In genomic region chr11:7353100-7353499, GRCh38 we compare ENCODE assay signal across 9 cellular contexts.
DNase-seq lines count a peak whose midpoint lies in the region; ATAC-seq, FAIRE-seq and TF ChIP-seq lines count a peak whose summit lies in the region.
"Had no signal": no experiment of that assay in that cellular context is flagged by ENCODE, and none has a peak within 500 bp of the region (broad histone marks: within the 10 kb centered on the region; RNA-seq: fewer than 3 reads in every experiment).

No MANE protein-coding gene starts in this region.

- BruUV-seq in MCF 10A (replicated peaks; lab: Mats Ljungman, UMichigan): no TSS peak

- H3K9me3 ChIP-seq in breast epithelium: no peaks in the 10 kb centered on the region
- H3K9me3 ChIP-seq in keratinocyte (ENCODE audit: control insufficient read depth, low read depth, low read length): no peaks in the 10 kb centered on the region
- H3K9me3 ChIP-seq in upper lobe of left lung: no peaks in the 10 kb centered on the region
- H3K9me3 ChIP-seq in CD8-positive, alpha-beta T cell (ENCODE audit: low read length): no peaks in the 10 kb centered on the region

- H3K79me2 ChIP-seq in keratinocyte (ENCODE audit: control insufficient read depth, insufficient read depth, low read length): no peaks in the 10 kb centered on the region

- H3K27me3 ChIP-seq in breast epithelium (no peaks in the 10 kb centered on the region), keratinocyte (ENCODE audit: control insufficient read depth, extremely low read depth, insufficient read depth, low read length) (no peaks in the 10 kb centered on the region), upper lobe of left lung (no peaks in the 10 kb centered on the region)
- H3K27me3 ChIP-seq in CD8-positive, alpha-beta T cell (ENCODE audit: insufficient read depth, low read length): no peaks in the 10 kb centered on the region

- no peaks in the 10 kb centered on the region for H3K36me3 Mint-ChIP-seq in MCF 10A (ENCODE audit: insufficient read depth, unreplicated experiment)
- no peaks in the 10 kb centered on the region for H3K36me3 Mint-ChIP-seq in CD8-positive, alpha-beta T cell
- H3K36me3 Mint-ChIP-seq: brain had no signal

- no peaks in the 10 kb centered on the region for H3K9me3 Mint-ChIP-seq in MCF 10A (ENCODE audit: unreplicated experiment)
- H3K9me3 Mint-ChIP-seq in CD8-positive, alpha-beta T cell: no peaks in the 10 kb centered on the region
- H3K9me3 Mint-ChIP-seq: brain had no signal

- dilution Hi-C loops in keratinocyte (cut with MboI; ENCODE audit: extremely low pct_ligation_motif_present, low sequenced_read_pairs): no loop called here

- H3K4me1 ChIP-seq in breast epithelium: no peaks in the 10 kb centered on the region
- no peaks in the 10 kb centered on the region for H3K4me1 ChIP-seq in keratinocyte (ENCODE audit: control insufficient read depth, extremely low read depth, insufficient read depth, low read length)
- H3K4me1 ChIP-seq in upper lobe of left lung: no peaks in the 10 kb centered on the region
- H3K4me1 ChIP-seq in CD8-positive, alpha-beta T cell (ENCODE audit: insufficient read depth, low read length): no peaks in the 10 kb centered on the region

- no peak overlapping the region for H2AFZ ChIP-seq in keratinocyte (ENCODE audit: control insufficient read depth, low read length)

- DNase-seq in MCF 10A (ENCODE audit: unreplicated experiment) (peak; percentile 50), breast epithelium (ENCODE audit: low spot score in 2 of 2) (no peak), UCSD-AML1 (lab: John Stamatoyannopoulos, UW; ENCODE audit: unreplicated experiment) (peak; percentile 40), keratinocyte (ENCODE audit: low read depth, low spot score) (peak; percentile 5), upper lobe of left lung (no peak), lower leg skin (ENCODE audit: low spot score in 2 of 2) (no peak)
- DNase-seq in CD8-positive, alpha-beta T cell: no peak

- H3K9ac ChIP-seq in keratinocyte (ENCODE audit: control insufficient read depth, extremely low read depth, insufficient read depth, low read length): no peak overlapping the region

- CTCF ChIA-PET in MCF 10A (lab: Yijun Ruan, JAX): interaction anchor here (0.6 to 5.1 kb wide), 14 partner anchors 13 to 1458 kb away, joined by 3 to 49 read pairs (median 4); a partner anchor contains a TSS
- CTCF ChIA-PET in CD8-positive, alpha-beta T cell (lab: Charles Lee): interaction anchor here (0.8 to 1.5 kb wide), 4 partner anchors 89 to 304 kb away, joined by 3 to 4 read pairs (median 3); no protein-coding TSS in a partner anchor

- H3K27ac ChIP-seq in breast epithelium (no peak overlapping the region), keratinocyte (ENCODE audit: control insufficient read depth, insufficient read depth, low read length) (no peak overlapping the region), upper lobe of left lung (no peak overlapping the region)
- H3K27ac ChIP-seq in CD8-positive, alpha-beta T cell (ENCODE audit: low read depth, low read length): no peak overlapping the region

- peak; percentile 65 for ATAC-seq in HG03159 (IDR thresholded peaks at IDR 0.05; ENCODE audit: unreplicated experiment)
- no peak for ATAC-seq in upper lobe of left lung (ENCODE audit: low FRiP score in 2 of 2)
- no peak for ATAC-seq in CD8-positive, alpha-beta T cell

- TF ChIP-seq POLR2A in breast epithelium (IDR thresholded peaks at IDR 0.05) (no peak), upper lobe of left lung (IDR thresholded peaks at IDR 0.05) (no peak), lower leg skin (IDR thresholded peaks at IDR 0.05) (no peak)

- intact Hi-C loops in MCF 10A (cut with micrococcal nuclease): loop anchor here (1.0 to 5.0 kb wide), 3 partner anchors 89 to 312 kb away; no protein-coding TSS in a partner anchor
- intact Hi-C loops in breast epithelium (cut with DNase I; ENCODE audit: low total_unique reads): no loop called here
- intact Hi-C loops in lower leg skin (cut with DNase I; ENCODE audit: low total_unique reads): no loop called here
- intact Hi-C loops in CD8-positive, alpha-beta T cell (cut with DNase I, micrococcal nuclease): loop anchor here (1.0 to 2.0 kb wide), 2 partner anchors 89 to 90 kb away; no protein-coding TSS in a partner anchor

- peaks cover 9% of the 10 kb centered on the region for H3K4me1 Mint-ChIP-seq in MCF 10A (ENCODE audit: insufficient read depth, unreplicated experiment)
- no peaks in the 10 kb centered on the region for H3K4me1 Mint-ChIP-seq in CD8-positive, alpha-beta T cell (ENCODE audit: low read depth)

- H3K27me3 Mint-ChIP-seq in MCF 10A (ENCODE audit: insufficient read depth, unreplicated experiment): peaks cover 5% of the 10 kb centered on the region
- H3K27me3 Mint-ChIP-seq in CD8-positive, alpha-beta T cell (ENCODE audit: low read depth): peaks cover 8% of the 10 kb centered on the region
- H3K27me3 Mint-ChIP-seq: brain had no signal

- TF ChIP-seq EP300 in upper lobe of left lung (IDR thresholded peaks at IDR 0.05): no peak

- no peaks in the 10 kb centered on the region for H3K36me3 ChIP-seq in breast epithelium
- H3K36me3 ChIP-seq in keratinocyte (ENCODE audit: control insufficient read depth in 2 of 2, extremely low read depth in 1 of 2, insufficient read depth in 2 of 2, low read length in 2 of 2): no peaks in the 10 kb centered on the region
- H3K36me3 ChIP-seq in upper lobe of left lung: no peaks in the 10 kb centered on the region
- no peaks in the 10 kb centered on the region for H3K36me3 ChIP-seq in CD8-positive, alpha-beta T cell (ENCODE audit: insufficient read depth, low read length)

- no peak for FAIRE-seq in keratinocyte (lab: Jason Lieb, UNC)

- no peaks in the 10 kb centered on the region for H4K20me1 ChIP-seq in keratinocyte (ENCODE audit: control insufficient read depth, extremely low read depth, insufficient read depth, low read length)

- no peaks in the 10 kb centered on the region for H3K9me1 ChIP-seq in keratinocyte (ENCODE audit: control insufficient read depth, extremely low read depth, insufficient read depth, low read length)

- POLR2A ChIA-PET in MCF 10A (lab: Yijun Ruan, JAX): no interaction called here
- POLR2A ChIA-PET in CD8-positive, alpha-beta T cell (lab: Charles Lee): no interaction called here

- no peak overlapping the region for H3K4me3 Mint-ChIP-seq in MCF 10A (ENCODE audit: unreplicated experiment)
- H3K4me3 Mint-ChIP-seq in CD8-positive, alpha-beta T cell: no peak overlapping the region
- H3K4me3 Mint-ChIP-seq: brain had no signal

- TF ChIP-seq CTCF in MCF 10A (IDR thresholded peaks at IDR 0.05; ENCODE audit: unreplicated experiment): peak; percentile 42
- peak in 1 of 3 donors; percentile 31 for TF ChIP-seq CTCF in breast epithelium (IDR thresholded peaks at IDR 0.05)
- TF ChIP-seq CTCF in keratinocyte (optimal IDR thresholded peaks at IDR 0.05 in 1 of 3, IDR thresholded peaks at IDR 0.05 in 1 of 3, conservative IDR thresholded peaks at IDR 0.05 in 1 of 3; ENCODE audit: extremely low read depth in 1 of 3, insufficient read depth in 2 of 3, low read length in 3 of 3): peak; percentile 54 to 76 (median 65)
- peak in 2 of 6 experiments; percentile 21 to 28 for TF ChIP-seq CTCF in upper lobe of left lung (IDR thresholded peaks at IDR 0.05)
- TF ChIP-seq CTCF in lower leg skin (IDR thresholded peaks at IDR 0.05): no peak
- TF ChIP-seq CTCF in CD8-positive, alpha-beta T cell (IDR thresholded peaks at IDR 0.05): no peak

- no peak overlapping the region for H3K27ac Mint-ChIP-seq in MCF 10A (ENCODE audit: low read depth, unreplicated experiment)
- H3K27ac Mint-ChIP-seq in CD8-positive, alpha-beta T cell: no peak overlapping the region
- H3K27ac Mint-ChIP-seq: brain had no signal

- 45 to 66% methylated on average over 4 of the region's 4 CpGs for WGBS in upper lobe of left lung, 2 donors
- WGBS in lower leg skin, 2 donors: 49 to 62% methylated on average over 4 of the region's 4 CpGs

- no peak overlapping the region for H3K4me2 ChIP-seq in keratinocyte (ENCODE audit: control insufficient read depth, extremely low read depth, insufficient read depth, low read depth, low read length)

- H3K4me3 ChIP-seq in breast epithelium (no peak overlapping the region), keratinocyte (ENCODE audit: control insufficient read depth in 2 of 3, extremely low read depth in 1 of 3, insufficient read depth in 2 of 3, low read depth in 1 of 3, low read length in 3 of 3) (no peak overlapping the region), upper lobe of left lung (no peak overlapping the region), lower leg skin (ENCODE audit: low read depth, poor library complexity, severe bottlenecking) (no peak overlapping the region)
- no peak overlapping the region for H3K4me3 ChIP-seq in CD8-positive, alpha-beta T cell (ENCODE audit: low read depth, low read length)

Comparison
In these comparisons a context has a peak if more than half of its experiments do, and no peak if none do; other contexts are left out.
1. DNase-seq: peak in MCF 10A (single experiment), UCSD-AML1 (single experiment) and keratinocyte (single experiment); none in breast epithelium (0 of 2), upper lobe of left lung (0 of 2), lower leg skin (0 of 2) and CD8-positive, alpha-beta T cell (0 of 7).
2. intact Hi-C loops: an anchor here in MCF 10A (1.0 to 5.0 kb wide) and CD8-positive, alpha-beta T cell (1.0 to 2.0 kb wide); none called in breast epithelium and lower leg skin.
3. CTCF ChIP-seq: peak in MCF 10A (single experiment) and keratinocyte (3 of 3); none in lower leg skin (0 of 3) and CD8-positive, alpha-beta T cell (single experiment).